Comparison of ENCODE assay signal across 1 cellular context in the genomic region with DNA sequence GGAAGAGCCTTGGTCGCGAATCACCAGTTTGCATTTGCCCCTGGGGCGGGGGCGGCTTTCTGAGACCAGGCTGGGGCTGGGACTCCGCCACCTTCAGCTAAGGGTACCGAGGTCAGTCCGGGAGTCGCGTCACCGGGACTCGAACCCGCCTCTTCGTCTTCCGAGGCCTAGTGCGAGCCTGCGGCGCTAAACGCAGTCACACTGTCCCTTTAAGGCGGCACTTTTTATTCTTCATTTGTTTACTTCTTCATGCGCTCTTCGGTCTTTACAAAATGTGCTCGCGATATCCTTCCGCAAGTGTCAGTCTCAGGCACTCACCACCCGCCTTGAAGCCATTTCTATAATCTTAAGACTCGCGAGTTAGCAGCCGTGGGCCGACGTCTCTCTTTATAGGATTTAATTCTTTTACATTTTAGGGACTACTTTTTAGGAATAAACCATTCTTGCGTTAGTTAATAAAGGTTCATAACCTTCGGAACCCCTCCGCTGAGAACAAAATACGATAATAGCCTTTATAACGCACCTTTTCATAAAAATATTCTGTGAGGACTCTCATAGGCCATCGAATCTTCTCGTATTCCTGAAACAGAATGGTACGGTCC.
TF ChIP-seq lines count a peak whose summit lies in the region.

No MANE protein-coding gene starts in this region.

TF ChIP-seq in HepG2, 621 proteins besides CTCF, POLR2A, EP300 and RAD21 (continued from another document and continues in another):
- TF ChIP-seq, protein P1, sequence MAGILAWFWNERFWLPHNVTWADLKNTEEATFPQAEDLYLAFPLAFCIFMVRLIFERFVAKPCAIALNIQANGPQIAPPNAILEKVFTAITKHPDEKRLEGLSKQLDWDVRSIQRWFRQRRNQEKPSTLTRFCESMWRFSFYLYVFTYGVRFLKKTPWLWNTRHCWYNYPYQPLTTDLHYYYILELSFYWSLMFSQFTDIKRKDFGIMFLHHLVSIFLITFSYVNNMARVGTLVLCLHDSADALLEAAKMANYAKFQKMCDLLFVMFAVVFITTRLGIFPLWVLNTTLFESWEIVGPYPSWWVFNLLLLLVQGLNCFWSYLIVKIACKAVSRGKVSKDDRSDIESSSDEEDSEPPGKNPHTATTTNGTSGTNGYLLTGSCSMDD (CRISPR knock-in tag; IDR thresholded peaks at IDR 0.05), result no peak
- TF ChIP-seq IKZF1 (IDR thresholded peaks at IDR 0.05) (no peak), NCOR1 (IDR thresholded peaks at IDR 0.05; ENCODE audit: borderline replicate concordance, low read length) (peak; percentile 88; the same call in 1 of the 2 replicates), XRCC5 (optimal IDR thresholded peaks at IDR 0.05; ENCODE audit: low read length) (peak; percentile 72), NRL (CRISPR knock-in tag; IDR thresholded peaks at IDR 0.05; ENCODE audit: borderline replicate concordance) (no peak), CHD2 (IDR thresholded peaks at IDR 0.05; ENCODE audit: low read depth, low read length) (peak; percentile 89), ZNF660 (CRISPR knock-in tag; IDR thresholded peaks at IDR 0.05; ENCODE audit: borderline replicate concordance, low read depth) (no peak), ZBTB20 (CRISPR knock-in tag; IDR thresholded peaks at IDR 0.05; ENCODE audit: borderline replicate concordance, low read depth) (no peak; the same call in 1 of the 2 replicates), KMT2A (CRISPR knock-in tag; IDR thresholded peaks at IDR 0.05) (peak; percentile 45; the same call in 1 of the 2 replicates), KDM1A (CRISPR knock-in tag; IDR thresholded peaks at IDR 0.05) (peak; percentile 35), ZNF891 (CRISPR knock-in tag; IDR thresholded peaks at IDR 0.05) (no peak; the same call in 1 of the 2 replicates), KDM6A (CRISPR knock-in tag; IDR thresholded peaks at IDR 0.05; ENCODE audit: low read depth) (no peak), SRY (CRISPR knock-in tag; IDR thresholded peaks at IDR 0.05) (no peak), ETV5 (CRISPR knock-in tag; IDR thresholded peaks at IDR 0.05; ENCODE audit: borderline replicate concordance) (0 out of 2 replicates have a peak, but pooled peaks have one; percentile 14), ZNF547 (CRISPR knock-in tag; IDR thresholded peaks at IDR 0.05) (no peak; the same call in 1 of the 2 replicates), ZNF256 (CRISPR knock-in tag; conservative IDR thresholded peaks at IDR 0.05) (peak; percentile 92), SIN3B (IDR thresholded peaks at IDR 0.05; ENCODE audit: low read length) (no peak), POGZ (CRISPR knock-in tag; IDR thresholded peaks at IDR 0.05) (peak; percentile 26; the same call in 1 of the 2 replicates), CHCHD3 (CRISPR knock-in tag; IDR thresholded peaks at IDR 0.05) (0 out of 2 replicates have a peak, but pooled peaks have one; percentile 18), ZSCAN22 (CRISPR knock-in tag; IDR thresholded peaks at IDR 0.05) (peak; percentile 35; the same call in 1 of the 2 replicates), KLF16 (CRISPR knock-in tag; IDR thresholded peaks at IDR 0.05) (peak in 1 of 2 experiments; percentile 77; a peak in 2 of 4 replicates), ZSCAN29 (CRISPR knock-in tag; conservative IDR thresholded peaks at IDR 0.05) (0 out of 2 replicates have a peak, but pooled peaks have one; percentile 42), ZNF567 (CRISPR knock-in tag; IDR thresholded peaks at IDR 0.05; ENCODE audit: borderline replicate concordance) (no peak; the same call in 1 of the 2 replicates), RBAK (CRISPR knock-in tag; IDR thresholded peaks at IDR 0.05) (no peak), ZNF616 (CRISPR knock-in tag; IDR thresholded peaks at IDR 0.05; ENCODE audit: low read depth) (no peak), ONECUT2 (CRISPR knock-in tag; IDR thresholded peaks at IDR 0.05) (no peak; the same call in 1 of the 2 replicates), JUNB (CRISPR knock-in tag; IDR thresholded peaks at IDR 0.05; ENCODE audit: borderline replicate concordance) (no peak), ZNF251 (CRISPR knock-in tag; IDR thresholded peaks at IDR 0.05) (no peak), ZNF563 (CRISPR knock-in tag; IDR thresholded peaks at IDR 0.05) (peak; percentile 77)
- TF ChIP-seq, protein P2, sequence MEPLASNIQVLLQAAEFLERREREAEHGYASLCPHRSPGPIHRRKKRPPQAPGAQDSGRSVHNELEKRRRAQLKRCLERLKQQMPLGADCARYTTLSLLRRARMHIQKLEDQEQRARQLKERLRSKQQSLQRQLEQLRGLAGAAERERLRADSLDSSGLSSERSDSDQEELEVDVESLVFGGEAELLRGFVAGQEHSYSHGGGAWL (CRISPR knock-in tag; IDR thresholded peaks at IDR 0.05), result no peak
- TF ChIP-seq, protein P3, sequence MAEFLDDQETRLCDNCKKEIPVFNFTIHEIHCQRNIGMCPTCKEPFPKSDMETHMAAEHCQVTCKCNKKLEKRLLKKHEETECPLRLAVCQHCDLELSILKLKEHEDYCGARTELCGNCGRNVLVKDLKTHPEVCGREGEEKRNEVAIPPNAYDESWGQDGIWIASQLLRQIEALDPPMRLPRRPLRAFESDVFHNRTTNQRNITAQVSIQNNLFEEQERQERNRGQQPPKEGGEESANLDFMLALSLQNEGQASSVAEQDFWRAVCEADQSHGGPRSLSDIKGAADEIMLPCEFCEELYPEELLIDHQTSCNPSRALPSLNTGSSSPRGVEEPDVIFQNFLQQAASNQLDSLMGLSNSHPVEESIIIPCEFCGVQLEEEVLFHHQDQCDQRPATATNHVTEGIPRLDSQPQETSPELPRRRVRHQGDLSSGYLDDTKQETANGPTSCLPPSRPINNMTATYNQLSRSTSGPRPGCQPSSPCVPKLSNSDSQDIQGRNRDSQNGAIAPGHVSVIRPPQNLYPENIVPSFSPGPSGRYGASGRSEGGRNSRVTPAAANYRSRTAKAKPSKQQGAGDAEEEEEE (CRISPR knock-in tag; IDR thresholded peaks at IDR 0.05; ENCODE audit: borderline replicate concordance), result no peak
- TF ChIP-seq, protein P4, sequence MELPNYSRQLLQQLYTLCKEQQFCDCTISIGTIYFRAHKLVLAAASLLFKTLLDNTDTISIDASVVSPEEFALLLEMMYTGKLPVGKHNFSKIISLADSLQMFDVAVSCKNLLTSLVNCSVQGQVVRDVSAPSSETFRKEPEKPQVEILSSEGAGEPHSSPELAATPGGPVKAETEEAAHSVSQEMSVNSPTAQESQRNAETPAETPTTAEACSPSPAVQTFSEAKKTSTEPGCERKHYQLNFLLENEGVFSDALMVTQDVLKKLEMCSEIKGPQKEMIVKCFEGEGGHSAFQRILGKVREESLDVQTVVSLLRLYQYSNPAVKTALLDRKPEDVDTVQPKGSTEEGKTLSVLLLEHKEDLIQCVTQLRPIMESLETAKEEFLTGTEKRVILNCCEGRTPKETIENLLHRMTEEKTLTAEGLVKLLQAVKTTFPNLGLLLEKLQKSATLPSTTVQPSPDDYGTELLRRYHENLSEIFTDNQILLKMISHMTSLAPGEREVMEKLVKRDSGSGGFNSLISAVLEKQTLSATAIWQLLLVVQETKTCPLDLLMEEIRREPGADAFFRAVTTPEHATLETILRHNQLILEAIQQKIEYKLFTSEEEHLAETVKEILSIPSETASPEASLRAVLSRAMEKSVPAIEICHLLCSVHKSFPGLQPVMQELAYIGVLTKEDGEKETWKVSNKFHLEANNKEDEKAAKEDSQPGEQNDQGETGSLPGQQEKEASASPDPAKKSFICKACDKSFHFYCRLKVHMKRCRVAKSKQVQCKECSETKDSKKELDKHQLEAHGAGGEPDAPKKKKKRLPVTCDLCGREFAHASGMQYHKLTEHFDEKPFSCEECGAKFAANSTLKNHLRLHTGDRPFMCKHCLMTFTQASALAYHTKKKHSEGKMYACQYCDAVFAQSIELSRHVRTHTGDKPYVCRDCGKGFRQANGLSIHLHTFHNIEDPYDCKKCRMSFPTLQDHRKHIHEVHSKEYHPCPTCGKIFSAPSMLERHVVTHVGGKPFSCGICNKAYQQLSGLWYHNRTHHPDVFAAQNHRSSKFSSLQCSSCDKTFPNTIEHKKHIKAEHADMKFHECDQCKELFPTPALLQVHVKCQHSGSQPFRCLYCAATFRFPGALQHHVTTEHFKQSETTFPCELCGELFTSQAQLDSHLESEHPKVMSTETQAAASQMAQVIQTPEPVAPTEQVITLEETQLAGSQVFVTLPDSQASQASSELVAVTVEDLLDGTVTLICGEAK (IDR thresholded peaks at IDR 0.05), result no peak
- TF ChIP-seq, protein P4 (CRISPR knock-in tag; IDR thresholded peaks at IDR 0.05), result no peak
- TF ChIP-seq, protein P5, sequence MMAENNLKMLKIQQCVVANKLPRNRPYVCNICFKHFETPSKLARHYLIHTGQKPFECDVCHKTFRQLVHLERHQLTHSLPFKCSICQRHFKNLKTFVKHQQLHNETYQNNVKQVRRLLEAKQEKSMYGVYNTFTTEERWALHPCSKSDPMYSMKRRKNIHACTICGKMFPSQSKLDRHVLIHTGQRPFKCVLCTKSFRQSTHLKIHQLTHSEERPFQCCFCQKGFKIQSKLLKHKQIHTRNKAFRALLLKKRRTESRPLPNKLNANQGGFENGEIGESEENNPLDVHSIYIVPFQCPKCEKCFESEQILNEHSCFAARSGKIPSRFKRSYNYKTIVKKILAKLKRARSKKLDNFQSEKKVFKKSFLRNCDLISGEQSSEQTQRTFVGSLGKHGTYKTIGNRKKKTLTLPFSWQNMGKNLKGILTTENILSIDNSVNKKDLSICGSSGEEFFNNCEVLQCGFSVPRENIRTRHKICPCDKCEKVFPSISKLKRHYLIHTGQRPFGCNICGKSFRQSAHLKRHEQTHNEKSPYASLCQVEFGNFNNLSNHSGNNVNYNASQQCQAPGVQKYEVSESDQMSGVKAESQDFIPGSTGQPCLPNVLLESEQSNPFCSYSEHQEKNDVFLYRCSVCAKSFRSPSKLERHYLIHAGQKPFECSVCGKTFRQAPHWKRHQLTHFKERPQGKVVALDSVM (CRISPR knock-in tag; IDR thresholded peaks at IDR 0.05), result peak; percentile 70
- TF ChIP-seq, protein P6, sequence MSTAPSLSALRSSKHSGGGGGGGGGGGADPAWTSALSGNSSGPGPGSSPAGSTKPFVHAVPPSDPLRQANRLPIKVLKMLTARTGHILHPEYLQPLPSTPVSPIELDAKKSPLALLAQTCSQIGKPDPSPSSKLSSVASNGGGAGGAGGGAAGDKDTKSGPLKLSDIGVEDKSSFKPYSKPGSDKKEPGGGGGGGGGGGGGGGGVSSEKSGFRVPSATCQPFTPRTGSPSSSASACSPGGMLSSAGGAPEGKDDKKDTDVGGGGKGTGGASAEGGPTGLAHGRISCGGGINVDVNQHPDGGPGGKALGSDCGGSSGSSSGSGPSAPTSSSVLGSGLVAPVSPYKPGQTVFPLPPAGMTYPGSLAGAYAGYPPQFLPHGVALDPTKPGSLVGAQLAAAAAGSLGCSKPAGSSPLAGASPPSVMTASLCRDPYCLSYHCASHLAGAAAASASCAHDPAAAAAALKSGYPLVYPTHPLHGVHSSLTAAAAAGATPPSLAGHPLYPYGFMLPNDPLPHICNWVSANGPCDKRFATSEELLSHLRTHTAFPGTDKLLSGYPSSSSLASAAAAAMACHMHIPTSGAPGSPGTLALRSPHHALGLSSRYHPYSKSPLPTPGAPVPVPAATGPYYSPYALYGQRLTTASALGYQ (CRISPR knock-in tag; IDR thresholded peaks at IDR 0.05), result no peak; the same call in 1 of the 2 replicates
- TF ChIP-seq, protein P7, sequence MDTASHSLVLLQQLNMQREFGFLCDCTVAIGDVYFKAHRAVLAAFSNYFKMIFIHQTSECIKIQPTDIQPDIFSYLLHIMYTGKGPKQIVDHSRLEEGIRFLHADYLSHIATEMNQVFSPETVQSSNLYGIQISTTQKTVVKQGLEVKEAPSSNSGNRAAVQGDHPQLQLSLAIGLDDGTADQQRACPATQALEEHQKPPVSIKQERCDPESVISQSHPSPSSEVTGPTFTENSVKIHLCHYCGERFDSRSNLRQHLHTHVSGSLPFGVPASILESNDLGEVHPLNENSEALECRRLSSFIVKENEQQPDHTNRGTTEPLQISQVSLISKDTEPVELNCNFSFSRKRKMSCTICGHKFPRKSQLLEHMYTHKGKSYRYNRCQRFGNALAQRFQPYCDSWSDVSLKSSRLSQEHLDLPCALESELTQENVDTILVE (CRISPR knock-in tag; IDR thresholded peaks at IDR 0.05), result no peak; the same call in 1 of the 2 replicates
- TF ChIP-seq, protein P8, sequence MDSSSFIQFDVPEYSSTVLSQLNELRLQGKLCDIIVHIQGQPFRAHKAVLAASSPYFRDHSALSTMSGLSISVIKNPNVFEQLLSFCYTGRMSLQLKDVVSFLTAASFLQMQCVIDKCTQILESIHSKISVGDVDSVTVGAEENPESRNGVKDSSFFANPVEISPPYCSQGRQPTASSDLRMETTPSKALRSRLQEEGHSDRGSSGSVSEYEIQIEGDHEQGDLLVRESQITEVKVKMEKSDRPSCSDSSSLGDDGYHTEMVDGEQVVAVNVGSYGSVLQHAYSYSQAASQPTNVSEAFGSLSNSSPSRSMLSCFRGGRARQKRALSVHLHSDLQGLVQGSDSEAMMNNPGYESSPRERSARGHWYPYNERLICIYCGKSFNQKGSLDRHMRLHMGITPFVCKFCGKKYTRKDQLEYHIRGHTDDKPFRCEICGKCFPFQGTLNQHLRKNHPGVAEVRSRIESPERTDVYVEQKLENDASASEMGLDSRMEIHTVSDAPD (CRISPR knock-in tag; IDR thresholded peaks at IDR 0.05), result no peak
